Comparison of ENCODE assay signal across 21 cellular contexts in the genomic region with DNA sequence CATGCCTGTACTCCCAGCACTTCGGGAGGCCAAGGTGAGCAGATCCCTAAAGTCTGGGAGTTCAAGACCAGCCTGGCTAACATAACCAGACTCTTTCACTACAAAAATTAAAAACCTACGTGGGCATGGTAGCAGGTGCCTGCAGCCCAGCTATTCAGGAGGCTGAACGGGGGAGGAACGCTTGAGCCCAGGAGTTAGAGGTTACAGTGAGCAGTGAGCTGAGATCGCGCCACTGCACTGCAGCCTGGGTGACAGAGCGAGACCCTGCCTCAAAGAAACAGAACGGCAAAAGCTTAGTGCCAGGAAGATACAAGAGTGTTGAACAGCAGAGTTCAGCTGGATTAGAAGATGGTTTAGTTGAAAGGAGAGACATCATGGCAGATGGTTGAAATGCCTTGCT. TPM values are rescaled to one million over a fixed set of nuclear protein-coding genes. Genes with fewer than 3 reads are reported as not detected.
"Had no signal": no experiment of that assay in that cellular context is flagged by ENCODE, and none has a peak within 500 bp of the region (broad histone marks: within the 10 kb centered on the region; RNA-seq: fewer than 3 reads in every experiment).

No MANE protein-coding gene starts in this region.

- H3K4me3 ChIP-seq: ascending aorta, gastroesophageal sphincter, ovary, sigmoid colon, spleen, thoracic aorta had no signal

- H3K36me3 Mint-ChIP-seq: activated naive CD4-positive, alpha-beta T cell treated with anti-CD3 and anti-CD28 coated beads, Interleukin-2, amount 10 ng/mL, durations not matched to agents 7 days and 5 days; stimulated activated effector memory CD8-positive, alpha-beta T cell treated with anti-CD3 and anti-CD28 coated beads, Interleukin-12 subunit alpha, Interleukin-12 subunit beta, amount 100 ng/mL, for 72 hours; T-cell had no signal

- DNase-seq: activated naive CD4-positive, alpha-beta T cell treated with anti-CD3 and anti-CD28 coated beads, Interleukin-2, amount 10 ng/mL, durations not matched to agents 7 days and 5 days; activated T-cell treated with anti-CD3 and anti-CD28 coated beads for 4 hours; dermis blood vessel endothelial cell; erythroblast; kidney; left ventricle myocardium superior; mesendoderm; ovary; sigmoid colon; spleen; stimulated activated CD4-positive, alpha-beta T cell treated with anti-CD3 and anti-CD28 coated beads, Interleukin-1b, Interleukin-23, amount 100 ng/mL, for 48 hours; T-cell; T-helper 9 cell had no signal

- H3K27ac ChIP-seq: ascending aorta, gastroesophageal sphincter, ovary, spleen, thoracic aorta had no signal

- H3K4me1 ChIP-seq: ascending aorta, spleen had no signal

- H3K27me3 ChIP-seq: ascending aorta, gastroesophageal sphincter, ovary, sigmoid colon, spleen had no signal

- H3K36me3 ChIP-seq: ascending aorta, gastroesophageal sphincter, ovary, sigmoid colon, spleen, thoracic aorta had no signal

- H3K9me3 ChIP-seq: ovary, sigmoid colon had no signal

- H3K4me3 Mint-ChIP-seq: activated naive CD4-positive, alpha-beta T cell treated with anti-CD3 and anti-CD28 coated beads, Interleukin-2, amount 10 ng/mL, durations not matched to agents 7 days and 5 days; stimulated activated effector memory CD8-positive, alpha-beta T cell treated with anti-CD3 and anti-CD28 coated beads, Interleukin-12 subunit alpha, Interleukin-12 subunit beta, amount 100 ng/mL, for 72 hours; T-cell had no signal

- H3K4me1 Mint-ChIP-seq: activated naive CD4-positive, alpha-beta T cell treated with anti-CD3 and anti-CD28 coated beads, Interleukin-2, amount 10 ng/mL, durations not matched to agents 7 days and 5 days; stimulated activated effector memory CD8-positive, alpha-beta T cell treated with anti-CD3 and anti-CD28 coated beads, Interleukin-12 subunit alpha, Interleukin-12 subunit beta, amount 100 ng/mL, for 72 hours; T-cell had no signal

- H3K27ac Mint-ChIP-seq: activated naive CD4-positive, alpha-beta T cell treated with anti-CD3 and anti-CD28 coated beads, Interleukin-2, amount 10 ng/mL, durations not matched to agents 7 days and 5 days; stimulated activated effector memory CD8-positive, alpha-beta T cell treated with anti-CD3 and anti-CD28 coated beads, Interleukin-12 subunit alpha, Interleukin-12 subunit beta, amount 100 ng/mL, for 72 hours; T-cell had no signal

- ATAC-seq: activated CD4-positive, CD25-positive, alpha-beta regulatory T cell treated with anti-CD3 and anti-CD28 coated beads, Interleukin-2, amount 50 U/mL, for 24 hours; gastroesophageal sphincter; left ventricle myocardium superior; stimulated activated effector memory CD8-positive, alpha-beta T cell treated with anti-CD3 and anti-CD28 coated beads, Interleukin-12 subunit alpha, Interleukin-12 subunit beta, amount 100 ng/mL, for 72 hours; T-cell had no signal

RNA-seq across cellular contexts. Expression of a gene that starts 24.1 kb away (rescaled TPM):
- total RNA-seq: activated CD8-positive, alpha-beta memory T cell treated with anti-CD3 and anti-CD28 coated beads for 36 hours; ascending aorta; bronchial epithelial cell; cerebellum; dermis blood vessel endothelial cell; gastroesophageal sphincter; kidney; left ventricle myocardium superior; ovary; sigmoid colon; spleen; T-cell; thoracic aorta had no signal
- polyA plus RNA-seq: sigmoid colon, spleen had no signal
